In genomic region chr1:213374369-213374768, GRCh38 we compare ENCODE assay signal across 8 cellular contexts.
DNase-seq lines count a peak whose midpoint lies in the region; ATAC-seq and TF ChIP-seq lines count a peak whose summit lies in the region.

No MANE protein-coding gene starts in this region.

- peak overlapping the region; percentile 2 for H3K27ac Mint-ChIP-seq in endothelial cell (ENCODE audit: unreplicated experiment)

- ATAC-seq in GM18873 (IDR thresholded peaks at IDR 0.05; ENCODE audit: low FRiP score, unreplicated experiment) (peak; percentile 71), HG03159 (IDR thresholded peaks at IDR 0.05; ENCODE audit: unreplicated experiment) (peak; percentile 89)

- no peaks in the 10 kb centered on the region for H3K36me3 Mint-ChIP-seq in endothelial cell (ENCODE audit: low read depth, unreplicated experiment)

- DNase-seq in C1 segment of cervical spinal cord (lab: John Stamatoyannopoulos, UW) (peak in 12 of 14 donors; percentile 5 to 69 (median 16)), NCI-H345 treated with DMSO at 0.1 percent for 48 hours (lab: John Stamatoyannopoulos, UW; ENCODE audit: unreplicated experiment) (peak; percentile 31), endothelial cell (ENCODE audit: low spot score) (peak; percentile 87), mucosa of gallbladder (ENCODE audit: low spot score) (peak; percentile 38), superior temporal gyrus (ENCODE audit: extremely low spot score) (peak; percentile 92)
- peak; percentile 58 for DNase-seq in activated CD4-positive, alpha-beta T cell treated with anti-CD3 and anti-CD28 coated beads, Interleukin-2, amount 50 U/mL, for 1 hour

- H3K27me3 Mint-ChIP-seq in endothelial cell (ENCODE audit: unreplicated experiment) = peaks cover 1% of the 10 kb centered on the region

- TF ChIP-seq CTCF in endothelial cell (IDR thresholded peaks at IDR 0.05; ENCODE audit: unreplicated experiment) = peak; percentile 95

- no peak overlapping the region for H3K4me3 Mint-ChIP-seq in endothelial cell (ENCODE audit: unreplicated experiment)

- H3K9me3 Mint-ChIP-seq in endothelial cell (ENCODE audit: unreplicated experiment) = no peaks in the 10 kb centered on the region

- H3K4me1 Mint-ChIP-seq in endothelial cell (ENCODE audit: unreplicated experiment) = peaks cover 13% of the 10 kb centered on the region

Comparison
In these comparisons a context has a peak if more than half of its experiments do, and no peak if none do; other contexts are left out.
1. Peak in every context shown above with its lines: DNase-seq and ATAC-seq.
2. DNase-seq: peak in every context shown above with its lines; median percentile 92 in superior temporal gyrus; 87 in endothelial cell; 58 in activated CD4-positive, alpha-beta T cell treated with anti-CD3 and anti-CD28 coated beads, Interleukin-2, amount 50 U/mL, for 1 hour; 38 in mucosa of gallbladder; 31 in NCI-H345 treated with DMSO at 0.1 percent for 48 hours; 16 in C1 segment of cervical spinal cord.